Comparison of ENCODE assay signal across 1 cellular context in the genomic region with DNA sequence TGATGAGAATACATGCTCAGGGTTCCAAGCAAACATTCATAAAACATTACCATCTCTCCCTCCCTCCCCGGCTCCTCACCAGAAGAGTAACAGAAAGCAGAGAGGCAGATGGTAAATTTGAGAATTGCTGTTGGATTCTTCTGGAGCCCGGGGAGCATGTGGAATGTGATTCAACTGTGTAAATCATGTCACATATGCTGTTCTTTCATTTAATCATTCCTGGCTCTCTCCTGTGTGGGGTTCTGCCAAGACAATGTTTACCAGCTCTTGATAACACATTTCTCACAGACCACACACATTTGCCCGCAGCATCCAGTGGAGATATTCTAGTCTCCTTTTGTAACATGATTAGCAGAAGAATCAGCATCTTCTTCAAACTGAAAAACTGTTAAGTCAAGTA.
TF ChIP-seq lines count a peak whose summit lies in the region.

No MANE protein-coding gene starts in this region.

TF ChIP-seq in IMR-90, 13 proteins besides CTCF, POLR2A, EP300 and RAD21 (continued from another document):
- no peak for TF ChIP-seq MAFK (IDR thresholded peaks at IDR 0.05; ENCODE audit: low read depth, low read length)
- no peak for TF ChIP-seq NFE2L2 (IDR thresholded peaks at IDR 0.05; ENCODE audit: low read depth, low read length)
- TF ChIP-seq BHLHE40 (IDR thresholded peaks at IDR 0.05; ENCODE audit: low read depth, low read length) = no peak
- no peak for TF ChIP-seq SMC3 (IDR thresholded peaks at IDR 0.05; ENCODE audit: low read depth, low read length)
- TF ChIP-seq, protein P1, sequence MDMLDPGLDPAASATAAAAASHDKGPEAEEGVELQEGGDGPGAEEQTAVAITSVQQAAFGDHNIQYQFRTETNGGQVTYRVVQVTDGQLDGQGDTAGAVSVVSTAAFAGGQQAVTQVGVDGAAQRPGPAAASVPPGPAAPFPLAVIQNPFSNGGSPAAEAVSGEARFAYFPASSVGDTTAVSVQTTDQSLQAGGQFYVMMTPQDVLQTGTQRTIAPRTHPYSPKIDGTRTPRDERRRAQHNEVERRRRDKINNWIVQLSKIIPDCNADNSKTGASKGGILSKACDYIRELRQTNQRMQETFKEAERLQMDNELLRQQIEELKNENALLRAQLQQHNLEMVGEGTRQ (IDR thresholded peaks at IDR 0.05; ENCODE audit: low read depth, low read length) = no peak
- TF ChIP-seq FOS (IDR thresholded peaks at IDR 0.05; ENCODE audit: low read depth, low read length) = no peak
- TF ChIP-seq RFX5 (IDR thresholded peaks at IDR 0.05; ENCODE audit: low read depth, low read length) = no peak
- TF ChIP-seq, protein P2, sequence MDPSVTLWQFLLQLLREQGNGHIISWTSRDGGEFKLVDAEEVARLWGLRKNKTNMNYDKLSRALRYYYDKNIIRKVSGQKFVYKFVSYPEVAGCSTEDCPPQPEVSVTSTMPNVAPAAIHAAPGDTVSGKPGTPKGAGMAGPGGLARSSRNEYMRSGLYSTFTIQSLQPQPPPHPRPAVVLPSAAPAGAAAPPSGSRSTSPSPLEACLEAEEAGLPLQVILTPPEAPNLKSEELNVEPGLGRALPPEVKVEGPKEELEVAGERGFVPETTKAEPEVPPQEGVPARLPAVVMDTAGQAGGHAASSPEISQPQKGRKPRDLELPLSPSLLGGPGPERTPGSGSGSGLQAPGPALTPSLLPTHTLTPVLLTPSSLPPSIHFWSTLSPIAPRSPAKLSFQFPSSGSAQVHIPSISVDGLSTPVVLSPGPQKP (IDR thresholded peaks at IDR 0.05; ENCODE audit: borderline replicate concordance, low read depth, low read length) = no peak
- TF ChIP-seq MAZ (IDR thresholded peaks at IDR 0.05; ENCODE audit: borderline replicate concordance, low read depth, low read length) = no peak
